Comparison of ENCODE assay signal across 10 cellular contexts in genomic region chr4:10893417-10893816, GRCh38.
DNase-seq lines count a peak whose midpoint lies in the region; ATAC-seq and TF ChIP-seq lines count a peak whose summit lies in the region.
"Had no signal": no experiment of that assay in that cellular context is flagged by ENCODE, and none has a peak within 500 bp of the region (broad histone marks: within the 10 kb centered on the region; RNA-seq: fewer than 3 reads in every experiment).

No MANE protein-coding gene starts in this region.

- intact Hi-C loops in lower lobe of right lung (cut with DNase I): no loop called here

- H3K27ac ChIP-seq in lower lobe of right lung: no peak overlapping the region
- H3K27ac ChIP-seq: neutrophil had no signal

- DNase-seq in NCI-H526 treated with DMSO at 0.1 percent for 48 hours (lab: John Stamatoyannopoulos, UW) (peak; percentile 43), lower lobe of right lung (no peak), left lobe of liver (ENCODE audit: low spot score) (no peak), NCI-H524 treated with DMSO at 0.1 percent for 48 hours (lab: John Stamatoyannopoulos, UW) (no peak)
- DNase-seq: T-helper 17 cell had no signal

- H3K36me3 ChIP-seq in lower lobe of right lung: no peaks in the 10 kb centered on the region
- H3K36me3 ChIP-seq: neutrophil had no signal

- H3K9me3 ChIP-seq in lower lobe of right lung: no peaks in the 10 kb centered on the region
- H3K9me3 ChIP-seq: neutrophil had no signal

- no peak overlapping the region for H3K4me3 ChIP-seq in lower lobe of right lung

- peak; percentile 18; the same call in 1 of the 2 replicates for TF ChIP-seq CTCF in GM12874 (IDR thresholded peaks at IDR 0.05; ENCODE audit: insufficient read depth, low read depth, low read length)
- TF ChIP-seq CTCF in lower lobe of right lung (IDR thresholded peaks at IDR 0.05): peak; percentile 15

- ATAC-seq in GM21619 (IDR thresholded peaks at IDR 0.05; ENCODE audit: unreplicated experiment) (peak; percentile 72), lower lobe of right lung (no peak), left lobe of liver (no peak), GM21360 (IDR thresholded peaks at IDR 0.05; ENCODE audit: unreplicated experiment) (no peak), SK-N-SH treated with all-trans-retinoic acid at 6 μM for 48 hours (no peak)
- ATAC-seq: T-helper 17 cell had no signal

- no peaks in the 10 kb centered on the region for H3K4me1 ChIP-seq in lower lobe of right lung

- H3K27me3 ChIP-seq in lower lobe of right lung (ENCODE audit: low read depth): no peaks in the 10 kb centered on the region
- H3K27me3 ChIP-seq: neutrophil had no signal

TF ChIP-seq in SK-N-SH treated with all-trans-retinoic acid at 6 μM for 48 hours, 23 proteins besides CTCF, POLR2A, EP300 and RAD21:
- TF ChIP-seq GLIS3 (CRISPR knock-in tag; IDR thresholded peaks at IDR 0.05) (no peak), CSDC2 (CRISPR knock-in tag; IDR thresholded peaks at IDR 0.05) (no peak), OSR1 (CRISPR knock-in tag; IDR thresholded peaks at IDR 0.05) (no peak), ZNF565 (CRISPR knock-in tag; conservative IDR thresholded peaks at IDR 0.05; ENCODE audit: low read depth) (no peak), ESRRG (CRISPR knock-in tag; IDR thresholded peaks at IDR 0.05) (no peak), ZNF8 (CRISPR knock-in tag; IDR thresholded peaks at IDR 0.05) (no peak), ZNF70 (CRISPR knock-in tag; IDR thresholded peaks at IDR 0.05) (no peak)
TF ChIP-seq in SK-N-SH treated with all-trans-retinoic acid at 6 μM for 48 hours: peak in this region for 0.
